ENCODE assay signal across 13 cellular contexts in the genomic region with DNA sequence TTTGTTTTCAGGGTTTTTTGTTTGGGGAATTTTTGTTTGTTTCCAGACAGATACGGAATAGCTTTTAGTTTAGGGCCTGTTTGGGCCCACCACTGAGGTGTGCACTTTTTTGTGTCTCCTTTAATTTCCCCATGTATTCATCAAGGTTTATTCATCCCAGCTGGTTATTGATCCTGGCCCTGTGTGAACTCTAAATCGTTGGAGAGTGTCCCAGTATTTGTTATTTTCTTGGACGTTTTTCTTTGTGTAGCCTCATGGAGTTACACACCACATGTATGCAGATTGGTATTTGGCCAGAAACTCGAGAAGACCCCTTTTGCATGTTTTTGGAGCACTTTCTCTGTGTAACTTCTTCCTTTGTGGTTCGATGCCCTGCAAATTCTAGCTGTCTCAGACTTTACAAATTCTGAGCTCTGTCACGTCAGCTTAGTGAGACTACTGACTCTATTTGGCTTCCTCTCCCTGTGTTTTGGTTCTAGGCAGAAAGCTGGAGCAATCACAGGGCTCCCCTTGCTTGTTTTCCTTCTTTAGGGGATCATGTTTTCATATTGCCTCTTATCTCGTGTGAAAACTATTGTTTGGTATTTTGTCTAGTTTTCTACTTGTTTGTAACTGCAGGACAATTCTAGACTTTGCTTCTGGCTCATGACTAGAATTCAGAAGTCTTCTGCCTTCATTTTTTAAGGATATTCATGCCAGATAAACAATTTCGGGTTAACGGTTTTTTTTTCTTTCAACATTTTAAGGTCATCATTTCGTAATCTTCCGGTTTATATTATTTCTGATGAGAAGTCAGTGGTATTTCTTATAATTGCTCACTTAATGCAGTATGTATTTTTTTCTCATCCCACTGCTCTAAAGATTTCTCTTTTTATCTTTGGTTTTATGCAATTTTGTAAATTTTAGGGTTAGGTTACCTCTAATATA. TPM values are rescaled to one million over a fixed set of nuclear protein-coding genes. Genes with fewer than 3 reads are reported as not detected.
DNase-seq lines count a peak whose midpoint lies in the region; ATAC-seq lines count a peak whose summit lies in the region.
"Had no signal": no experiment of that assay in that cellular context is flagged by ENCODE, and none has a peak within 500 bp of the region (broad histone marks: within the 10 kb centered on the region; RNA-seq: fewer than 3 reads in every experiment).

No MANE protein-coding gene starts in this region.

- peaks cover 38% of the 10 kb centered on the region for H3K36me3 Mint-ChIP-seq in T-cell

- peaks cover 5% of the 10 kb centered on the region; the same call in 1 of the 2 replicates for H3K9me3 ChIP-seq in SK-N-MC (ENCODE audit: low read depth, low read length)

- DNase-seq in HCEC 1CT = peak; percentile 39
- DNase-seq in SK-N-MC (ENCODE audit: low read depth, low spot score) = peak; percentile 40
- peak; percentile 50 for DNase-seq in fibroblast of peridontal ligament (ENCODE audit: extremely low read depth)
- DNase-seq in NCI-H226 = no peak
- DNase-seq in T-cell = no peak
- no peak for DNase-seq in NCI-H82 (lab: John Stamatoyannopoulos, UW)
- DNase-seq: CD8-positive, alpha-beta memory T cell; kidney; natural killer cell; NCI-H345 had no signal

- ATAC-seq in T-cell (replicated peaks in 1 of 4) (no peak), GM21737 (IDR thresholded peaks at IDR 0.05; ENCODE audit: unreplicated experiment) (no peak)
- ATAC-seq: activated CD4-positive, CD25-positive, alpha-beta regulatory T cell treated with anti-CD3 and anti-CD28 coated beads, Interleukin-2, amount 50 U/mL, for 24 hours; natural killer cell had no signal

- H3K4me3 ChIP-seq in SK-N-MC (peak overlapping the region; percentile 67), skin epidermis (no peak overlapping the region)

- peak overlapping the region; percentile 93 for H3K27ac ChIP-seq in SK-N-MC
- H3K27ac ChIP-seq in skin epidermis = peak overlapping the region in 11 of 21 experiments; percentile 17 to 71 (median 38)

- H3K36me3 ChIP-seq in SK-N-MC (ENCODE audit: insufficient read depth, low read length) = no peaks in the 10 kb centered on the region

- no peak overlapping the region for H3K4me3 Mint-ChIP-seq in T-cell
- H3K4me3 Mint-ChIP-seq: CD8-positive, alpha-beta memory T cell; natural killer cell had no signal

- POLR2A ChIA-PET in T-cell (lab: Charles Lee) = interaction anchor here in 1 of 2 donors (0.6 kb wide), 1 partner anchor 17 kb away, joined by 6 read pairs; no protein-coding TSS in a partner anchor

- H3K9me3 Mint-ChIP-seq in T-cell = peaks cover 11 to 28% (median 13%) of the 10 kb centered on the region in 3 donors

- H3K27ac Mint-ChIP-seq in T-cell = no peak overlapping the region
- H3K27ac Mint-ChIP-seq: natural killer cell had no signal

- CTCF ChIA-PET in T-cell (lab: Charles Lee) = interaction anchor here in 1 of 2 donors (0.5 kb wide), 1 partner anchor 84 kb away, joined by 3 read pairs; no protein-coding TSS in a partner anchor

- peaks cover 55 to 59% (median 58%) of the 10 kb centered on the region in 3 donors for H3K4me1 Mint-ChIP-seq in T-cell

- peak overlapping the region; percentile 60 for H3K9ac ChIP-seq in SK-N-MC (ENCODE audit: insufficient read length)

- H3K27me3 Mint-ChIP-seq in T-cell = no peaks in the 10 kb centered on the region
- H3K27me3 Mint-ChIP-seq: CD8-positive, alpha-beta memory T cell had no signal

RNA-seq across cellular contexts. Expression of gene SOCS5, which starts 18.0 kb away (rescaled TPM):
- total RNA-seq in T-cell = 10 to 100 TPM; 10.4 to 12.6 (median 11.6) TPM

Comparison
In these comparisons a context has a peak if more than half of its experiments do, and no peak if none do; other contexts are left out.
1. DNase-seq: peak in HCEC 1CT (single experiment), SK-N-MC (single experiment) and fibroblast of peridontal ligament (single experiment); none in NCI-H226 (single experiment), T-cell (0 of 34) and NCI-H82 (single experiment).